12 cellular contexts compared by ENCODE assay signal in genomic region chr10:78424721-78425120, GRCh38.
DNase-seq lines count a peak whose midpoint lies in the region; ATAC-seq and TF ChIP-seq lines count a peak whose summit lies in the region.
"Had no signal": no experiment of that assay in that cellular context is flagged by ENCODE, and none has a peak within 500 bp of the region (broad histone marks: within the 10 kb centered on the region; RNA-seq: fewer than 3 reads in every experiment).

No MANE protein-coding gene starts in this region.

- no peaks in the 10 kb centered on the region for H3F3A ChIP-seq in PC-3 (ENCODE audit: low read length, unreplicated experiment)

- H3K4me1 ChIP-seq in PC-3 (ENCODE audit: insufficient read depth, low read length), result no peaks in the 10 kb centered on the region
- H3K4me1 ChIP-seq in naive thymus-derived CD4-positive, alpha-beta T cell (ENCODE audit: control insufficient read depth in 2 of 2, insufficient read depth in 2 of 2, low read length in 2 of 2), result no peaks in the 10 kb centered on the region
- H3K4me1 ChIP-seq: right atrium auricular region had no signal

- CTCF ChIA-PET in PC-3 (lab: Charles Lee), result no interaction called here
- CTCF ChIA-PET in naive thymus-derived CD4-positive, alpha-beta T cell (lab: Charles Lee), result no interaction called here

- no TSS peak for BruUV-seq in PC-3 (replicated peaks; lab: Mats Ljungman, UMichigan)

- TF ChIP-seq CTCF in 22Rv1 (IDR thresholded peaks at IDR 0.05) (peak; percentile 43), GM12872 (IDR thresholded peaks at IDR 0.05; ENCODE audit: insufficient read depth, low read depth, low read length) (peak; percentile 34; the same call in 1 of the 3 replicates), PC-3 (conservative IDR thresholded peaks at IDR 0.05; ENCODE audit: low read depth, low read length) (peak; percentile 99), fibroblast of the aortic adventitia (IDR thresholded peaks at IDR 0.05; ENCODE audit: insufficient read depth, low read length) (peak; percentile 25)

- H3K9me2 ChIP-seq in PC-3 (replicated peaks; ENCODE audit: low read length), result no peaks in the 10 kb centered on the region

- DNase-seq in PC-3 (peak; percentile 92), fibroblast of the aortic adventitia (ENCODE audit: low read depth) (no peak), NCI-H1694 (lab: John Stamatoyannopoulos, UW) (no peak)
- no peak for DNase-seq in naive thymus-derived CD4-positive, alpha-beta T cell
- no peak for DNase-seq in activated CD4-positive, alpha-beta T cell treated with anti-CD3 and anti-CD28 coated beads, Interleukin-2, amount 50 U/mL, for 4 hours
- DNase-seq: activated effector memory CD4-positive, alpha-beta T cell treated with Interleukin-2 at 50 U/mL for 16 hours; effector CD8-positive, alpha-beta T cell; NCI-H187 treated with DMSO at 0.1 percent for 48 hours had no signal

- H3K36me3 ChIP-seq in PC-3 (ENCODE audit: low read depth, low read length), result no peaks in the 10 kb centered on the region
- H3K36me3 ChIP-seq in naive thymus-derived CD4-positive, alpha-beta T cell (ENCODE audit: control insufficient read depth in 2 of 3, insufficient read depth in 3 of 3, low read length in 3 of 3), result no peaks in the 10 kb centered on the region
- H3K36me3 ChIP-seq: right atrium auricular region had no signal

- H3K4me2 ChIP-seq in PC-3 (ENCODE audit: low read length), result no peak overlapping the region

- peaks cover 0 to 48% (median 19%) of the 10 kb centered on the region in 11 donors for H3K9me3 Mint-ChIP-seq in naive thymus-derived CD4-positive, alpha-beta T cell

- H2AFZ ChIP-seq in PC-3 (ENCODE audit: low read length), result no peak overlapping the region

- H3K36me3 Mint-ChIP-seq in naive thymus-derived CD4-positive, alpha-beta T cell, result peaks cover 0 to 9% (median 0%) of the 10 kb centered on the region in 5 donors

- intact Hi-C loops in PC-3 (cut with micrococcal nuclease), result loop anchor here (1.0 to 2.0 kb wide), 5 partner anchors 97 to 771 kb away; no protein-coding TSS in a partner anchor
- intact Hi-C loops in naive thymus-derived CD4-positive, alpha-beta T cell (cut with micrococcal nuclease), result loop anchor here in 1 of 2 donors (2.0 kb wide), 1 partner anchor 772 kb away; no protein-coding TSS in a partner anchor

- peaks cover 4 to 29% (median 16%) of the 10 kb centered on the region in 5 donors for H3K27me3 Mint-ChIP-seq in naive thymus-derived CD4-positive, alpha-beta T cell

- H4K20me1 ChIP-seq in PC-3 (ENCODE audit: low read length), result no peaks in the 10 kb centered on the region

- H3K9me3 ChIP-seq in PC-3 (ENCODE audit: low read length), result no peaks in the 10 kb centered on the region
- no peaks in the 10 kb centered on the region for H3K9me3 ChIP-seq in naive thymus-derived CD4-positive, alpha-beta T cell (ENCODE audit: control insufficient read depth in 2 of 3, low read length in 3 of 3)

- POLR2A ChIA-PET in PC-3 (lab: Charles Lee; ENCODE audit: unreplicated experiment), result no interaction called here
- POLR2A ChIA-PET in naive thymus-derived CD4-positive, alpha-beta T cell (lab: Charles Lee), result no interaction called here

- ATAC-seq in PC-3 (peak; percentile 98), GM19455 (IDR thresholded peaks at IDR 0.05; ENCODE audit: unreplicated experiment) (no peak)
- no peak for ATAC-seq in naive thymus-derived CD4-positive, alpha-beta T cell

- H3K4me3 Mint-ChIP-seq in naive thymus-derived CD4-positive, alpha-beta T cell, result no peak overlapping the region

- H3K4me1 Mint-ChIP-seq in naive thymus-derived CD4-positive, alpha-beta T cell, result peaks cover 0 to 10% (median 0%) of the 10 kb centered on the region in 7 donors

- no peak overlapping the region for H3K27ac Mint-ChIP-seq in naive thymus-derived CD4-positive, alpha-beta T cell

- H3K27ac ChIP-seq in 22Rv1 (no peak overlapping the region), PC-3 (ENCODE audit: low read length) (no peak overlapping the region)
- H3K27ac ChIP-seq in naive thymus-derived CD4-positive, alpha-beta T cell (ENCODE audit: low read depth, low read length), result no peak overlapping the region
- H3K27ac ChIP-seq: right atrium auricular region had no signal

- H3K27me3 ChIP-seq in PC-3 (ENCODE audit: low read length), result peaks cover 35% of the 10 kb centered on the region
- no peaks in the 10 kb centered on the region for H3K27me3 ChIP-seq in naive thymus-derived CD4-positive, alpha-beta T cell (ENCODE audit: control insufficient read depth in 2 of 2, insufficient read depth in 2 of 2, low read length in 2 of 2)
- H3K27me3 ChIP-seq: right atrium auricular region had no signal

- H3K4me3 ChIP-seq in PC-3 (ENCODE audit: low read length) (no peak overlapping the region), fibroblast of the aortic adventitia (ENCODE audit: low read depth, low read length) (no peak overlapping the region)
- no peak overlapping the region for H3K4me3 ChIP-seq in naive thymus-derived CD4-positive, alpha-beta T cell (ENCODE audit: low read length)
- H3K4me3 ChIP-seq: right atrium auricular region had no signal

- H3K79me2 ChIP-seq in PC-3 (ENCODE audit: low read length), result no peaks in the 10 kb centered on the region

- H3K9ac ChIP-seq in PC-3 (ENCODE audit: low read length), result no peak overlapping the region

Comparison
In these comparisons a context has a peak if more than half of its experiments do, and no peak if none do; other contexts are left out.
1. CTCF ChIP-seq: peak in every context shown above with its lines; median percentile 99 in PC-3; 43 in 22Rv1; 34 in GM12872; 25 in fibroblast of the aortic adventitia.